1 cellular context compared by ENCODE assay signal in genomic region chr1:15837931-15838330, GRCh38.
TF ChIP-seq lines count a peak whose summit lies in the region.

No MANE protein-coding gene starts in this region.

TF ChIP-seq in SK-N-SH, 30 proteins besides CTCF, POLR2A, EP300 and RAD21 (continued from another document):
- TF ChIP-seq REST (IDR thresholded peaks at IDR 0.05; ENCODE audit: low read depth, low read length): no peak
- TF ChIP-seq TCF12 (IDR thresholded peaks at IDR 0.05): no peak
- no peak for TF ChIP-seq FOXM1 (IDR thresholded peaks at IDR 0.05; ENCODE audit: low read depth)
- no peak for TF ChIP-seq ZBTB33 (IDR thresholded peaks at IDR 0.05; ENCODE audit: borderline replicate concordance, low read depth)
